Comparison of ENCODE assay signal across 1 cellular context in the genomic region with DNA sequence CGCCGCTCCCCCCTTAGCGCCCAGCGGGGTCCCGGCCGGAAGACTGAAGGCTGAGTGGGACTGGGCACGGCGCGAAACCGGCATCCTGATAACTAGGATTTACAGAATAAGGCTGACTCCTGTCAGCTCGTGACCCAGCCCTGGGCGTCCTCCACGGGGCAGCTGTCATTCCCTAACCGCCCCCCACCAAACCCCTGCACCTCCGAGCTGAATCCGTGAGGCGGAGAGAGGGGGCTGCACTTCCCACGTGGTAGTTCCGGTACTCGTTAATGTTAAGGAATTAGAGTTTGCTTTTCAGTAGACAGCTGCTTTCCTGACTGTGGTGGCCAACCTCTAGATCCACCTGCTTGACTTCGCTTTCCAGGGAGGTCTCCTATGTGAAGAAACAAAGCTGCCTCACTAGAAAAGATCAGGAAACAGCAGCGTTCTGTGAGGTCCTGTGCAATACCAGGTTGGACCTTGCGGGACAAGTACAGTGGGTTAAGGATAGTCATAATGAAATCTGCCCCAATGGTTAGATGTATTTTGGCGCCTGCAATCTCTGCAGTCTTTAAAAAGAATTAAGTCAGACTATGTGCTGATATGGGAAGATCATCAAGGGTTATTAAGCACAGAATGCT.
TF ChIP-seq lines count a peak whose summit lies in the region.

No MANE protein-coding gene starts in this region.

TF ChIP-seq in HepG2, 621 proteins besides CTCF, POLR2A, EP300 and RAD21 (continued from another document and continues in another):
- TF ChIP-seq NFAT5 (CRISPR knock-in tag; IDR thresholded peaks at IDR 0.05) (no peak), ETS1 (CRISPR knock-in tag; IDR thresholded peaks at IDR 0.05) (no peak), ZKSCAN5 (CRISPR knock-in tag; IDR thresholded peaks at IDR 0.05) (no peak), ZNF414 (CRISPR knock-in tag; IDR thresholded peaks at IDR 0.05) (0 out of 2 replicates have a peak, but pooled peaks have one; percentile 69), CCAR2 (optimal IDR thresholded peaks at IDR 0.05; ENCODE audit: low read depth, low read length) (no peak), ZFP82 (CRISPR knock-in tag; IDR thresholded peaks at IDR 0.05; ENCODE audit: borderline replicate concordance) (no peak), ZNF572 (CRISPR knock-in tag; IDR thresholded peaks at IDR 0.05) (no peak), JDP2 (CRISPR knock-in tag; IDR thresholded peaks at IDR 0.05; ENCODE audit: borderline replicate concordance) (no peak), ZNF598 (CRISPR knock-in tag; IDR thresholded peaks at IDR 0.05; ENCODE audit: borderline replicate concordance) (peak; percentile 5; the same call in 1 of the 2 replicates), ZNF264 (CRISPR knock-in tag; IDR thresholded peaks at IDR 0.05) (no peak; the same call in 1 of the 2 replicates), ZBTB8A (CRISPR knock-in tag; IDR thresholded peaks at IDR 0.05; ENCODE audit: borderline replicate concordance, low read depth) (no peak), KLF12 (CRISPR knock-in tag; IDR thresholded peaks at IDR 0.05; ENCODE audit: borderline replicate concordance) (no peak), FOXM1 (CRISPR knock-in tag; IDR thresholded peaks at IDR 0.05) (no peak), MBNL3 (CRISPR knock-in tag; conservative IDR thresholded peaks at IDR 0.05) (no peak), STAG1 (CRISPR knock-in tag; IDR thresholded peaks at IDR 0.05) (peak; percentile 56; the same call in 1 of the 2 replicates), RBM22 (optimal IDR thresholded peaks at IDR 0.05; ENCODE audit: low read length) (no peak), ATF1 (CRISPR knock-in tag; IDR thresholded peaks at IDR 0.05) (no peak), ZNF235 (CRISPR knock-in tag; IDR thresholded peaks at IDR 0.05; ENCODE audit: borderline replicate concordance) (no peak), MIER3 (CRISPR knock-in tag; IDR thresholded peaks at IDR 0.05; ENCODE audit: borderline replicate concordance) (no peak), ZBTB7A (CRISPR knock-in tag; IDR thresholded peaks at IDR 0.05) (no peak), SUZ12 (IDR thresholded peaks at IDR 0.05; ENCODE audit: low read depth, low read length) (no peak), ZNF672 (CRISPR knock-in tag; IDR thresholded peaks at IDR 0.05) (no peak), NR2C2 (CRISPR knock-in tag; IDR thresholded peaks at IDR 0.05; ENCODE audit: borderline replicate concordance) (no peak), XBP1 (CRISPR knock-in tag; IDR thresholded peaks at IDR 0.05) (no peak), ZNF841 (CRISPR knock-in tag; IDR thresholded peaks at IDR 0.05; ENCODE audit: borderline replicate concordance) (no peak), IRX3 (CRISPR knock-in tag; IDR thresholded peaks at IDR 0.05; ENCODE audit: borderline replicate concordance, low read depth) (no peak), SNAI1 (CRISPR knock-in tag; IDR thresholded peaks at IDR 0.05; ENCODE audit: borderline replicate concordance) (no peak), HNF1A (IDR thresholded peaks at IDR 0.05; ENCODE audit: low read depth) (no peak), HNF1A (CRISPR knock-in tag; IDR thresholded peaks at IDR 0.05; ENCODE audit: borderline replicate concordance) (no peak), GABPA (IDR thresholded peaks at IDR 0.05; ENCODE audit: low read depth, low read length) (no peak), GABPA (CRISPR knock-in tag; IDR thresholded peaks at IDR 0.05; ENCODE audit: low read depth) (no peak), CC2D1A (CRISPR knock-in tag; IDR thresholded peaks at IDR 0.05) (no peak), FOXA1 (IDR thresholded peaks at IDR 0.05) (no peak), FOXA1 (CRISPR knock-in tag; IDR thresholded peaks at IDR 0.05) (no peak), ZC3H13 (CRISPR knock-in tag; IDR thresholded peaks at IDR 0.05) (0 out of 2 replicates have a peak, but pooled peaks have one; percentile 95)
- TF ChIP-seq, protein P1, sequence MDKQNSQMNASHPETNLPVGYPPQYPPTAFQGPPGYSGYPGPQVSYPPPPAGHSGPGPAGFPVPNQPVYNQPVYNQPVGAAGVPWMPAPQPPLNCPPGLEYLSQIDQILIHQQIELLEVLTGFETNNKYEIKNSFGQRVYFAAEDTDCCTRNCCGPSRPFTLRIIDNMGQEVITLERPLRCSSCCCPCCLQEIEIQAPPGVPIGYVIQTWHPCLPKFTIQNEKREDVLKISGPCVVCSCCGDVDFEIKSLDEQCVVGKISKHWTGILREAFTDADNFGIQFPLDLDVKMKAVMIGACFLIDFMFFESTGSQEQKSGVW (CRISPR knock-in tag; IDR thresholded peaks at IDR 0.05; ENCODE audit: borderline replicate concordance): no peak
- TF ChIP-seq, protein P2, sequence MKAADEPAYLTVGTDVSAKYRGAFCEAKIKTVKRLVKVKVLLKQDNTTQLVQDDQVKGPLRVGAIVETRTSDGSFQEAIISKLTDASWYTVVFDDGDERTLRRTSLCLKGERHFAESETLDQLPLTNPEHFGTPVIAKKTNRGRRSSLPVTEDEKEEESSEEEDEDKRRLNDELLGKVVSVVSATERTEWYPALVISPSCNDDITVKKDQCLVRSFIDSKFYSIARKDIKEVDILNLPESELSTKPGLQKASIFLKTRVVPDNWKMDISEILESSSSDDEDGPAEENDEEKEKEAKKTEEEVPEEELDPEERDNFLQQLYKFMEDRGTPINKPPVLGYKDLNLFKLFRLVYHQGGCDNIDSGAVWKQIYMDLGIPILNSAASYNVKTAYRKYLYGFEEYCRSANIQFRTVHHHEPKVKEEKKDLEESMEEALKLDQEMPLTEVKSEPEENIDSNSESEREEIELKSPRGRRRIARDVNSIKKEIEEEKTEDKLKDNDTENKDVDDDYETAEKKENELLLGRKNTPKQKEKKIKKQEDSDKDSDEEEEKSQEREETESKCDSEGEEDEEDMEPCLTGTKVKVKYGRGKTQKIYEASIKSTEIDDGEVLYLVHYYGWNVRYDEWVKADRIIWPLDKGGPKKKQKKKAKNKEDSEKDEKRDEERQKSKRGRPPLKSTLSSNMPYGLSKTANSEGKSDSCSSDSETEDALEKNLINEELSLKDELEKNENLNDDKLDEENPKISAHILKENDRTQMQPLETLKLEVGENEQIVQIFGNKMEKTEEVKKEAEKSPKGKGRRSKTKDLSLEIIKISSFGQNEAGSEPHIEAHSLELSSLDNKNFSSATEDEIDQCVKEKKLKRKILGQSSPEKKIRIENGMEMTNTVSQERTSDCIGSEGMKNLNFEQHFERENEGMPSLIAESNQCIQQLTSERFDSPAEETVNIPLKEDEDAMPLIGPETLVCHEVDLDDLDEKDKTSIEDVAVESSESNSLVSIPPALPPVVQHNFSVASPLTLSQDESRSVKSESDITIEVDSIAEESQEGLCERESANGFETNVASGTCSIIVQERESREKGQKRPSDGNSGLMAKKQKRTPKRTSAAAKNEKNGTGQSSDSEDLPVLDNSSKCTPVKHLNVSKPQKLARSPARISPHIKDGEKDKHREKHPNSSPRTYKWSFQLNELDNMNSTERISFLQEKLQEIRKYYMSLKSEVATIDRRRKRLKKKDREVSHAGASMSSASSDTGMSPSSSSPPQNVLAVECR (CRISPR knock-in tag; IDR thresholded peaks at IDR 0.05; ENCODE audit: borderline replicate concordance): peak; percentile 42
- TF ChIP-seq, protein P3, sequence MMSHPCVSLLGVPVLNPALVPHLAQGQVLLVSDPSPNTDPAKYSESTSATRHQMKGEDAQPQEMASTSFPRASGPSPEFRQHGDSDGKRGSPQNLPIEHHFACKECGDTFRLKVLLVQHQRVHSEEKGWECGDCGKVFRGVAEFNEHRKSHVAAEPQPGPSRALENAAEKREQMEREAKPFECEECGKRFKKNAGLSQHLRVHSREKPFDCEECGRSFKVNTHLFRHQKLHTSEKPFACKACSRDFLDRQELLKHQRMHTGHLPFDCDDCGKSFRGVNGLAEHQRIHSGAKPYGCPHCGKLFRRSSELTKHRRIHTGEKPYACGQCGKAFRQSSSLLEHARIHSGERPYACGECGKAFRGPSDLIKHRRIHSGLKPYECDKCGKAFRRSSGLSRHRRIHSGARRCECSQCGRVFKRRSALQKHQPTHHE (CRISPR knock-in tag; IDR thresholded peaks at IDR 0.05; ENCODE audit: borderline replicate concordance): no peak; the same call in 1 of the 2 replicates
- TF ChIP-seq, protein P4, sequence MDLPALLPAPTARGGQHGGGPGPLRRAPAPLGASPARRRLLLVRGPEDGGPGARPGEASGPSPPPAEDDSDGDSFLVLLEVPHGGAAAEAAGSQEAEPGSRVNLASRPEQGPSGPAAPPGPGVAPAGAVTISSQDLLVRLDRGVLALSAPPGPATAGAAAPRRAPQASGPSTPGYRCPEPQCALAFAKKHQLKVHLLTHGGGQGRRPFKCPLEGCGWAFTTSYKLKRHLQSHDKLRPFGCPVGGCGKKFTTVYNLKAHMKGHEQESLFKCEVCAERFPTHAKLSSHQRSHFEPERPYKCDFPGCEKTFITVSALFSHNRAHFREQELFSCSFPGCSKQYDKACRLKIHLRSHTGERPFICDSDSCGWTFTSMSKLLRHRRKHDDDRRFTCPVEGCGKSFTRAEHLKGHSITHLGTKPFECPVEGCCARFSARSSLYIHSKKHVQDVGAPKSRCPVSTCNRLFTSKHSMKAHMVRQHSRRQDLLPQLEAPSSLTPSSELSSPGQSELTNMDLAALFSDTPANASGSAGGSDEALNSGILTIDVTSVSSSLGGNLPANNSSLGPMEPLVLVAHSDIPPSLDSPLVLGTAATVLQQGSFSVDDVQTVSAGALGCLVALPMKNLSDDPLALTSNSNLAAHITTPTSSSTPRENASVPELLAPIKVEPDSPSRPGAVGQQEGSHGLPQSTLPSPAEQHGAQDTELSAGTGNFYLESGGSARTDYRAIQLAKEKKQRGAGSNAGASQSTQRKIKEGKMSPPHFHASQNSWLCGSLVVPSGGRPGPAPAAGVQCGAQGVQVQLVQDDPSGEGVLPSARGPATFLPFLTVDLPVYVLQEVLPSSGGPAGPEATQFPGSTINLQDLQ (CRISPR knock-in tag; IDR thresholded peaks at IDR 0.05): no peak
